Comparison of ENCODE assay signal across 26 cellular contexts in the genomic region with DNA sequence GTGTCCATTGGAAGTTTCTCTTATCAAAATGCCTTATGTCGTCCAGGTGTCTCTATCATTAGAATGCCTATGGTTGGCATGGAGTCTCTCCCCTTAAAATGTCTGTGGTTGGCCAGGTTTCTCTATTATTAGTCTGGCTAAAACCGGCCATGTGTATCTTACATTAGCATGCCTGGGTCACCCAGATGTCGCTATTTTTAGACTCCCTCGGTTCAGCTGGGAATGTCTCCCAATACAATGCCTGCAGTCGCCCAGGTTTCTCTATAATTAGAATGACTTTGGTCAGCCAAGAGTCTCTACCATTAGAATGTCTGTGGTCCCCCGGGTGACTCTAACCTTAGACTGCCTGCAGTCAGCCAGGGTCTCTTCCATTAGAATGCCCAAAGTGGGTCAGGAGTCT.
"Had no signal": no experiment of that assay in that cellular context is flagged by ENCODE, and none has a peak within 500 bp of the region (broad histone marks: within the 10 kb centered on the region; RNA-seq: fewer than 3 reads in every experiment).

No MANE protein-coding gene starts in this region.

- H3K27ac ChIP-seq: ascending aorta, cardiac muscle cell, coronary artery, dorsolateral prefrontal cortex, neural progenitor cell, right lobe of liver, transverse colon, VCaP had no signal

- H3K4me3 Mint-ChIP-seq: activated CD4-positive, alpha-beta memory T cell treated with anti-CD3 and anti-CD28 coated beads for 36 hours; activated CD4-positive, alpha-beta T cell treated with anti-CD3 and anti-CD28 coated beads, Interleukin-2, amount 10 ng/mL, durations not matched to agents 24 days and 14 days; activated naive CD4-positive, alpha-beta T cell treated with anti-CD3 and anti-CD28 coated beads, Interleukin-2, amount 10 ng/mL, durations not matched to agents 7 days and 5 days; activated naive CD8-positive, alpha-beta T cell treated with anti-CD3 and anti-CD28 coated beads, Interleukin-2, amount 10 ng/mL, durations not matched to agents 7 days and 5 days; brain; natural killer cell; neural progenitor cell; stimulated activated naive B cell treated with anti-CD40 and anti-IgM and Interleukin-4, amounts not matched to agents 10 μg/mL and 1 μg/mL and 100 μg/mL, for 72 hours; T-helper 1 cell treated with Interleukin-12 subunit alpha and Interleukin-12 subunit beta and Interleukin-4 antibody, amounts not matched to agents 30 μg/mL and 1 μg/mL, for 36 hours had no signal

- H3K4me1 ChIP-seq: ascending aorta, neural progenitor cell, right lobe of liver, transverse colon had no signal

- H3K36me3 ChIP-seq: ascending aorta, cardiac muscle cell, neural progenitor cell, right lobe of liver, transverse colon had no signal

- H3K27me3 ChIP-seq: ascending aorta, cardiac muscle cell, neural progenitor cell, right lobe of liver, transverse colon had no signal

- H3K27me3 Mint-ChIP-seq: activated CD4-positive, alpha-beta memory T cell treated with anti-CD3 and anti-CD28 coated beads for 36 hours; activated CD4-positive, alpha-beta T cell treated with anti-CD3 and anti-CD28 coated beads, Interleukin-2, amount 10 ng/mL, durations not matched to agents 24 days and 14 days; activated naive CD4-positive, alpha-beta T cell treated with anti-CD3 and anti-CD28 coated beads, Interleukin-2, amount 10 ng/mL, durations not matched to agents 7 days and 5 days; activated naive CD8-positive, alpha-beta T cell treated with anti-CD3 and anti-CD28 coated beads, Interleukin-2, amount 10 ng/mL, durations not matched to agents 7 days and 5 days; brain; stimulated activated naive B cell treated with anti-CD40 and anti-IgM and Interleukin-4, amounts not matched to agents 10 μg/mL and 1 μg/mL and 100 μg/mL, for 72 hours had no signal

- H3K4me1 Mint-ChIP-seq: activated CD4-positive, alpha-beta T cell treated with anti-CD3 and anti-CD28 coated beads, Interleukin-2, amount 10 ng/mL, durations not matched to agents 24 days and 14 days; activated naive CD4-positive, alpha-beta T cell treated with anti-CD3 and anti-CD28 coated beads, Interleukin-2, amount 10 ng/mL, durations not matched to agents 7 days and 5 days; activated naive CD8-positive, alpha-beta T cell treated with anti-CD3 and anti-CD28 coated beads, Interleukin-2, amount 10 ng/mL, durations not matched to agents 7 days and 5 days; brain; natural killer cell; neural progenitor cell; stimulated activated naive B cell treated with anti-CD40 and anti-IgM and Interleukin-4, amounts not matched to agents 10 μg/mL and 1 μg/mL and 100 μg/mL, for 72 hours had no signal

- H3K9ac ChIP-seq: neural progenitor cell had no signal

- H3K4me3 ChIP-seq: ascending aorta, cardiac muscle cell, coronary artery, dorsolateral prefrontal cortex, neural progenitor cell, right lobe of liver, transverse colon had no signal

- ATAC-seq: esophagus mucosa; natural killer cell; right lobe of liver; stimulated activated naive B cell treated with anti-CD40 and anti-IgM and Interleukin-4, amounts not matched to agents 10 μg/mL and 1 μg/mL and 100 μg/mL, for 72 hours had no signal

- H3K27ac Mint-ChIP-seq: activated CD4-positive, alpha-beta memory T cell treated with anti-CD3 and anti-CD28 coated beads for 36 hours; activated CD4-positive, alpha-beta T cell treated with anti-CD3 and anti-CD28 coated beads, Interleukin-2, amount 10 ng/mL, durations not matched to agents 24 days and 14 days; activated naive CD4-positive, alpha-beta T cell treated with anti-CD3 and anti-CD28 coated beads, Interleukin-2, amount 10 ng/mL, durations not matched to agents 7 days and 5 days; activated naive CD8-positive, alpha-beta T cell treated with anti-CD3 and anti-CD28 coated beads, Interleukin-2, amount 10 ng/mL, durations not matched to agents 7 days and 5 days; brain; natural killer cell; neural progenitor cell; stimulated activated naive B cell treated with anti-CD40 and anti-IgM and Interleukin-4, amounts not matched to agents 10 μg/mL and 1 μg/mL and 100 μg/mL, for 72 hours; T-helper 1 cell treated with Interleukin-12 subunit alpha and Interleukin-12 subunit beta and Interleukin-4 antibody, amounts not matched to agents 30 μg/mL and 1 μg/mL, for 36 hours had no signal

- DNase-seq: activated CD4-positive, alpha-beta memory T cell treated with anti-CD3 and anti-CD28 coated beads for 36 hours; activated CD8-positive, alpha-beta memory T cell treated with anti-CD3 and anti-CD28 coated beads, Interleukin-2, amount 50 U/mL, for 4 hours; activated gamma-delta T cell; activated naive CD4-positive, alpha-beta T cell treated with anti-CD3 and anti-CD28 coated beads, Interleukin-2, amount 10 ng/mL, durations not matched to agents 7 days and 5 days; activated naive CD8-positive, alpha-beta T cell treated with anti-CD3 and anti-CD28 coated beads, Interleukin-2, amount 10 ng/mL, durations not matched to agents 7 days and 5 days; activated T-cell treated with anti-CD3 and anti-CD28 coated beads, Interleukin-2, amount 50 U/mL, for 1 hour; dorsolateral prefrontal cortex; foreskin fibroblast; midbrain; natural killer cell; occipital lobe; right lobe of liver; small intestine; stimulated activated CD4-positive, alpha-beta T cell treated with anti-CD3 and anti-CD28 coated beads, Interleukin-1b, Interleukin-23, amount 100 ng/mL, for 48 hours; stimulated activated naive B cell treated with anti-CD40 and anti-IgM and Interleukin-4, amounts not matched to agents 10 μg/mL and 1 μg/mL and 100 μg/mL, for 72 hours; T-helper 9 cell; transverse colon had no signal

- H3K36me3 Mint-ChIP-seq: activated CD4-positive, alpha-beta memory T cell treated with anti-CD3 and anti-CD28 coated beads for 36 hours; activated naive CD4-positive, alpha-beta T cell treated with anti-CD3 and anti-CD28 coated beads, Interleukin-2, amount 10 ng/mL, durations not matched to agents 7 days and 5 days; activated naive CD8-positive, alpha-beta T cell treated with anti-CD3 and anti-CD28 coated beads, Interleukin-2, amount 10 ng/mL, durations not matched to agents 7 days and 5 days; stimulated activated naive B cell treated with anti-CD40 and anti-IgM and Interleukin-4, amounts not matched to agents 10 μg/mL and 1 μg/mL and 100 μg/mL, for 72 hours had no signal

- H3K9me3 ChIP-seq: ascending aorta, transverse colon had no signal
